ENCODE assay signal across 1 cellular context in genomic region chr4:52883183-52883621, GRCh38.
TF ChIP-seq lines count a peak whose summit lies in the region.

No MANE protein-coding gene starts in this region.

TF ChIP-seq in HepG2, 621 proteins besides CTCF, POLR2A, EP300 and RAD21:
- TF ChIP-seq PHF8 (CRISPR knock-in tag; IDR thresholded peaks at IDR 0.05) (no peak), SP5 (CRISPR knock-in tag; IDR thresholded peaks at IDR 0.05; ENCODE audit: borderline replicate concordance, low read depth) (no peak), ZC3H13 (CRISPR knock-in tag; IDR thresholded peaks at IDR 0.05) (no peak), KAT8 (CRISPR knock-in tag; IDR thresholded peaks at IDR 0.05) (no peak), ZNF552 (CRISPR knock-in tag; IDR thresholded peaks at IDR 0.05; ENCODE audit: borderline replicate concordance) (no peak), TAF1 (CRISPR knock-in tag; IDR thresholded peaks at IDR 0.05) (no peak), SMARCE1 (IDR thresholded peaks at IDR 0.05; ENCODE audit: borderline replicate concordance) (no peak), NFIB (CRISPR knock-in tag; IDR thresholded peaks at IDR 0.05; ENCODE audit: borderline replicate concordance) (no peak), HDAC1 (CRISPR knock-in tag; IDR thresholded peaks at IDR 0.05) (no peak), IKZF5 (CRISPR knock-in tag; IDR thresholded peaks at IDR 0.05) (no peak), SUZ12 (IDR thresholded peaks at IDR 0.05; ENCODE audit: low read depth, low read length) (no peak)
- TF ChIP-seq, protein P1, sequence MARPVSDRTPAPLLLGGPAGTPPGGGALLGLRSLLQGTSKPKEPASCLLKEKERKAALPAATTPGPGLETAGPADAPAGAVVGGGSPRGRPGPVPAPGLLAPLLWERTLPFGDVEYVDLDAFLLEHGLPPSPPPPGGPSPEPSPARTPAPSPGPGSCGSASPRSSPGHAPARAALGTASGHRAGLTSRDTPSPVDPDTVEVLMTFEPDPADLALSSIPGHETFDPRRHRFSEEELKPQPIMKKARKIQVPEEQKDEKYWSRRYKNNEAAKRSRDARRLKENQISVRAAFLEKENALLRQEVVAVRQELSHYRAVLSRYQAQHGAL (CRISPR knock-in tag; IDR thresholded peaks at IDR 0.05; ENCODE audit: not compliant biosample characterization) = no peak
- TF ChIP-seq, protein P2, sequence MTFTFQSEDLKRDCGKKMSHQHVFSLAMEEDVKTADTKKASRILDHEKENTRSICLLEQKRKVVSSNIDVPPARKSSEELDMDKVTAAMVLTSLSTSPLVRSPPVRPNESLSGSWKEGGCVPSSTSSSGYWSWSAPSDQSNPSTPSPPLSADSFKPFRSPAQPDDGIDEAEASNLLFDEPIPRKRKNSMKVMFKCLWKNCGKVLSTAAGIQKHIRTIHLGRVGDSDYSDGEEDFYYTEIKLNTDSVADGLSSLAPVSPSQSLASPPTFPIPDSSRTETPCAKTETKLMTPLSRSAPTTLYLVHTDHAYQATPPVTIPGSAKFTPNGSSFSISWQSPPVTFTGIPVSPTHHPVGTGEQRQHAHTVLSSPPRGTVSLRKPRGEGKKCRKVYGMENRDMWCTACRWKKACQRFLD (CRISPR knock-in tag; IDR thresholded peaks at IDR 0.05; ENCODE audit: borderline replicate concordance) = no peak
- TF ChIP-seq, protein P3, sequence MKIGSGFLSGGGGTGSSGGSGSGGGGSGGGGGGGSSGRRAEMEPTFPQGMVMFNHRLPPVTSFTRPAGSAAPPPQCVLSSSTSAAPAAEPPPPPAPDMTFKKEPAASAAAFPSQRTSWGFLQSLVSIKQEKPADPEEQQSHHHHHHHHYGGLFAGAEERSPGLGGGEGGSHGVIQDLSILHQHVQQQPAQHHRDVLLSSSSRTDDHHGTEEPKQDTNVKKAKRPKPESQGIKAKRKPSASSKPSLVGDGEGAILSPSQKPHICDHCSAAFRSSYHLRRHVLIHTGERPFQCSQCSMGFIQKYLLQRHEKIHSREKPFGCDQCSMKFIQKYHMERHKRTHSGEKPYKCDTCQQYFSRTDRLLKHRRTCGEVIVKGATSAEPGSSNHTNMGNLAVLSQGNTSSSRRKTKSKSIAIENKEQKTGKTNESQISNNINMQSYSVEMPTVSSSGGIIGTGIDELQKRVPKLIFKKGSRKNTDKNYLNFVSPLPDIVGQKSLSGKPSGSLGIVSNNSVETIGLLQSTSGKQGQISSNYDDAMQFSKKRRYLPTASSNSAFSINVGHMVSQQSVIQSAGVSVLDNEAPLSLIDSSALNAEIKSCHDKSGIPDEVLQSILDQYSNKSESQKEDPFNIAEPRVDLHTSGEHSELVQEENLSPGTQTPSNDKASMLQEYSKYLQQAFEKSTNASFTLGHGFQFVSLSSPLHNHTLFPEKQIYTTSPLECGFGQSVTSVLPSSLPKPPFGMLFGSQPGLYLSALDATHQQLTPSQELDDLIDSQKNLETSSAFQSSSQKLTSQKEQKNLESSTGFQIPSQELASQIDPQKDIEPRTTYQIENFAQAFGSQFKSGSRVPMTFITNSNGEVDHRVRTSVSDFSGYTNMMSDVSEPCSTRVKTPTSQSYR (CRISPR knock-in tag; IDR thresholded peaks at IDR 0.05; ENCODE audit: borderline replicate concordance) = no peak
TF ChIP-seq in HepG2: peak in this region for 0.
